In the genomic region with DNA sequence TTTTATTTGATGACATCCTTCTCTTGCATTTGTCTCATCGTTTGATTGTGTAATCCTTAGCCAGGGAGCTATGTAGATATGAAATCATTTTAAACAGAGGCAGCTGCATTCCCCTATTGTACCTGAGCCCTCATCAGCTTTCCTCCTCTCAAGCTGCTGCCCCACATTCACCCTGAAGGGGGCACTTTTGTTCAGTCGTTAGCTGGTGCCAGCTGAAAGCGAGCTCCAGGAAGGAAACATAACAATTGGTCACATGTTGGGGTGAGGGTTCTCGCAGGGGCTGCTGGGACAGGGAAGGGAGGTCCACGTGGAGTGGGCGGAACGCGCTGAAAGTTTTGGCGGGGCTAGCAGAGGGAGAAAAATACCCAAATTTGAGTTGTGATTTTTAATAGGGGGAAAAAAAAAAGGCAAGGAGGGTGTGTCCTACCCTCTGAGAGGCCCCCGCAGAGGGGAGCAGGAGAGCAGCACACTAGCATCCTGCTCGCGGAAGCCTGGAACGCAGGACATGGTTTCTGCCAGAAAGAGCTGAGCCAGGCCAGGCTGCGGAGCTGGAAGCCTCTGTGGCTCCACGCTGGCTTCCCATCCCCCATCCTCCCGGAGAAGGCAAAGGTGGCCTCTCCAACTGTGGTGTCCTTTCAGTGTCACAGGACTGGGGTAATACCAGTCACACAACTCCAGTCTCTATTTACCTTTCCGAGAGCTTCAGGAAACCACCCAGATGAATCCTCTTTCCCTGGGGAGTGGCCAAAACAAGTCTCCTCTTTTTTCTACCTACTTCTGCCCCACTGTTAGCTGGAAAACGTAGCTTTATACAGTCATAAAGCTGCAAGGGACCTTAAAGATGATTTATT, we compare ENCODE assay signal across 8 cellular contexts. TPM values are rescaled to one million over a fixed set of nuclear protein-coding genes. Genes with fewer than 3 reads are reported as not detected.
DNase-seq lines count a peak whose midpoint lies in the region; ATAC-seq and TF ChIP-seq lines count a peak whose summit lies in the region.

No MANE protein-coding gene starts in this region.

- peak overlapping the region; percentile 83 for H3K9ac ChIP-seq in Loucy (ENCODE audit: low read depth, low read length, poor library complexity, severe bottlenecking)

- no peaks in the 10 kb centered on the region for H3K9me3 Mint-ChIP-seq in nephron progenitor cell
- no peaks in the 10 kb centered on the region for H3K9me3 Mint-ChIP-seq in stimulated activated naive CD8-positive, alpha-beta T cell treated with anti-CD3 and anti-CD28 coated beads, Interleukin-15, Interleukin-2, amounts not matched to agents 100 ng/mL and 50 ng/mL, for 24 hours

- H3K4me3 ChIP-seq in Loucy (ENCODE audit: low read length, poor library complexity, severe bottlenecking) (peak overlapping the region; percentile 75), RWPE2 (ENCODE audit: severe bottlenecking) (peak overlapping the region; percentile 4), fibroblast of the aortic adventitia (ENCODE audit: low read depth, low read length) (peak overlapping the region; percentile 54)

- peak overlapping the region; percentile 90 for H3K27ac Mint-ChIP-seq in nephron progenitor cell
- peak overlapping the region; percentile 90 for H3K27ac Mint-ChIP-seq in stimulated activated naive CD8-positive, alpha-beta T cell treated with anti-CD3 and anti-CD28 coated beads, Interleukin-15, Interleukin-2, amounts not matched to agents 100 ng/mL and 50 ng/mL, for 24 hours

- H3K9me2 ChIP-seq in Loucy (replicated peaks; ENCODE audit: low read depth, low read length), result no peaks in the 10 kb centered on the region

- TF ChIP-seq CTCF in Loucy (conservative IDR thresholded peaks at IDR 0.05; ENCODE audit: low read length) (no peak; the same call in 1 of the 2 replicates), RWPE2 (IDR thresholded peaks at IDR 0.05; ENCODE audit: poor library complexity, severe bottlenecking) (peak; percentile 92), fibroblast of the aortic adventitia (IDR thresholded peaks at IDR 0.05; ENCODE audit: insufficient read depth, low read length) (peak; percentile 89), nephron progenitor cell (IDR thresholded peaks at IDR 0.05) (peak; percentile 60)

- H3K4me3 Mint-ChIP-seq in nephron progenitor cell, result peak overlapping the region; percentile 76
- H3K4me3 Mint-ChIP-seq in stimulated activated naive CD8-positive, alpha-beta T cell treated with anti-CD3 and anti-CD28 coated beads, Interleukin-15, Interleukin-2, amounts not matched to agents 100 ng/mL and 50 ng/mL, for 24 hours, result peak overlapping the region; percentile 79

- DNase-seq in ELR (ENCODE audit: low read depth), result peak; percentile 98
- DNase-seq in H4 (ENCODE audit: low spot score), result peak; percentile 95
- DNase-seq in RWPE2 (ENCODE audit: low spot score), result peak; percentile 87
- peak; percentile 89 for DNase-seq in activated effector memory CD4-positive, alpha-beta T cell treated with Interleukin-2 at 50 U/mL for 16 hours
- DNase-seq in fibroblast of the aortic adventitia (ENCODE audit: low read depth), result peak; percentile 98
- DNase-seq in nephron progenitor cell, result peak; percentile 83

- peak; percentile 62 for ATAC-seq in RWPE2 (ENCODE audit: low read depth)

- peaks cover 84% of the 10 kb centered on the region for H3K4me1 Mint-ChIP-seq in nephron progenitor cell
- H3K4me1 Mint-ChIP-seq in stimulated activated naive CD8-positive, alpha-beta T cell treated with anti-CD3 and anti-CD28 coated beads, Interleukin-15, Interleukin-2, amounts not matched to agents 100 ng/mL and 50 ng/mL, for 24 hours (ENCODE audit: low read depth), result peaks cover 53% of the 10 kb centered on the region

- peak overlapping the region; percentile 75 for H3K27ac ChIP-seq in RWPE2 (ENCODE audit: poor library complexity, severe bottlenecking)

- H3K4me1 ChIP-seq in Loucy (ENCODE audit: insufficient read depth, low read length, poor library complexity, severe bottlenecking) (peaks cover 43% of the 10 kb centered on the region), RWPE2 (ENCODE audit: insufficient read depth, poor library complexity, severe bottlenecking) (peaks cover 41% of the 10 kb centered on the region)

- H2AFZ ChIP-seq in Loucy (ENCODE audit: low read length), result peak overlapping the region; percentile 82

- no peaks in the 10 kb centered on the region for H3K36me3 ChIP-seq in Loucy (ENCODE audit: insufficient read depth, low read length)
- H3K36me3 ChIP-seq in RWPE2 (ENCODE audit: low read depth), result no peaks in the 10 kb centered on the region

- peak overlapping the region; percentile 89 for H3K4me2 ChIP-seq in Loucy (ENCODE audit: low read depth, low read length, poor library complexity, severe bottlenecking)

- H3F3A ChIP-seq in Loucy (ENCODE audit: low read depth), result no peaks in the 10 kb centered on the region; the same call in 1 of the 2 replicates

- peaks cover 4% of the 10 kb centered on the region for H3K36me3 Mint-ChIP-seq in nephron progenitor cell (ENCODE audit: low read depth)
- H3K36me3 Mint-ChIP-seq in stimulated activated naive CD8-positive, alpha-beta T cell treated with anti-CD3 and anti-CD28 coated beads, Interleukin-15, Interleukin-2, amounts not matched to agents 100 ng/mL and 50 ng/mL, for 24 hours (ENCODE audit: low read depth), result no peaks in the 10 kb centered on the region

- H3K79me2 ChIP-seq in Loucy (ENCODE audit: insufficient read depth, low read length), result no peaks in the 10 kb centered on the region

- H3K27me3 ChIP-seq in Loucy (ENCODE audit: insufficient read depth, low read length, poor library complexity, severe bottlenecking) (no peaks in the 10 kb centered on the region), RWPE2 (ENCODE audit: insufficient read depth, poor library complexity, severe bottlenecking) (no peaks in the 10 kb centered on the region)

- H4K20me1 ChIP-seq in Loucy (ENCODE audit: insufficient read depth, low read length, poor library complexity, severe bottlenecking), result no peaks in the 10 kb centered on the region

- H3K9me3 ChIP-seq in Loucy (ENCODE audit: insufficient read depth, low read depth, low read length) (no peaks in the 10 kb centered on the region), RWPE2 (ENCODE audit: severe bottlenecking) (no peaks in the 10 kb centered on the region)

- peaks cover 2% of the 10 kb centered on the region for H3K27me3 Mint-ChIP-seq in nephron progenitor cell (ENCODE audit: low read depth, poor library complexity)
- no peaks in the 10 kb centered on the region for H3K27me3 Mint-ChIP-seq in stimulated activated naive CD8-positive, alpha-beta T cell treated with anti-CD3 and anti-CD28 coated beads, Interleukin-15, Interleukin-2, amounts not matched to agents 100 ng/mL and 50 ng/mL, for 24 hours

RNA-seq across cellular contexts. Expression of gene MSL1, which starts 8.4 kb away (rescaled TPM):
- 38.4 and 39.1 TPM in 2 replicates for total RNA-seq in H4 (2014; rRNA removed; shearing (Covaris generic))
- 64.1 and 162 TPM in 2 replicates for total RNA-seq in fibroblast of the aortic adventitia (ENCODE audit: low replicate concordance)

RNA-seq across cellular contexts. Expression of gene NR1D1, which starts 12.9 kb away (rescaled TPM):
- total RNA-seq in H4 (2014; rRNA removed; shearing (Covaris generic)), result 0.39 and 2.2 TPM in 2 replicates
- 2.8 and 6.5 TPM in 2 replicates for total RNA-seq in fibroblast of the aortic adventitia (ENCODE audit: low replicate concordance)

RNA-seq across cellular contexts. Expression of gene CASC3, which starts 27.0 kb away (rescaled TPM):
- total RNA-seq in H4 (2014; rRNA removed; shearing (Covaris generic)), result 19.5 and 19.9 TPM in 2 replicates
- 53.3 and 83.6 TPM in 2 replicates for total RNA-seq in fibroblast of the aortic adventitia (ENCODE audit: low replicate concordance)

RNA-seq across cellular contexts. Expression of gene THRA, which starts 50.6 kb away (rescaled TPM):
- 13.6 and 16.6 TPM in 2 replicates for total RNA-seq in H4 (2014; rRNA removed; shearing (Covaris generic))
- total RNA-seq in fibroblast of the aortic adventitia (ENCODE audit: low replicate concordance), result 23.0 and 26.0 TPM in 2 replicates

RNA-seq across cellular contexts. Expression of gene MED24, which starts 59.1 kb away (rescaled TPM):
- 33.9 and 44.5 TPM in 2 replicates for total RNA-seq in H4 (2014; rRNA removed; shearing (Covaris generic))
- total RNA-seq in fibroblast of the aortic adventitia (ENCODE audit: low replicate concordance), result 42.8 and 68.1 TPM in 2 replicates

Comparison
In these comparisons a context has a peak if more than half of its experiments do, and no peak if none do; other contexts are left out.
1. Peak in every context shown above with its lines: DNase-seq, ATAC-seq, H3K4me3 ChIP-seq and H3K27ac ChIP-seq.
2. H3K4me3 ChIP-seq: peak in every context shown above with its lines; median percentile 75 in Loucy; 54 in fibroblast of the aortic adventitia; 4 in RWPE2.